ENCODE assay signal across 17 cellular contexts in genomic region chr7:101868191-101868950, GRCh38. TPM values are rescaled to one million over a fixed set of nuclear protein-coding genes. Genes with fewer than 3 reads are reported as not detected.
A peak's percentile ranks its signal among the peaks of the same experiment; 100 is the strongest.
DNase-seq lines count a peak whose midpoint lies in the region; ATAC-seq, FAIRE-seq and TF ChIP-seq lines count a peak whose summit lies in the region.
"Had no signal": no experiment of that assay in that cellular context is flagged by ENCODE, and none has a peak within 500 bp of the region (broad histone marks: within the 10 kb centered on the region; RNA-seq: fewer than 3 reads in every experiment).

No MANE protein-coding gene starts in this region.

- H3K9me1 ChIP-seq in K562 (ENCODE audit: control insufficient read depth, insufficient read depth, low read length) = peaks cover 4% of the 10 kb centered on the region

- TF ChIP-seq POLR2A in K562 (conservative IDR thresholded peaks at IDR 0.05) = no peak

- 64% methylated on average over 11 of the region's 11 CpGs for WGBS in K562 (ENCODE audit: insufficient coverage, low coverage, missing lambda C conversion rate)

- H2AFZ ChIP-seq in K562 (ENCODE audit: low read depth, low read length) = no peak overlapping the region

- CTCF ChIA-PET in HEK293T (lab: Yijun Ruan, JAX) = no interaction called here
- CTCF ChIA-PET in K562 (lab: Yijun Ruan, JAX; ENCODE audit: low intra/inter-chr PET ratio) = no interaction called here
- CTCF ChIA-PET in T-cell (lab: Charles Lee) = interaction anchor here in 1 of 2 donors (0.6 kb wide), 1 partner anchor 21 kb away, joined by 7 read pairs; no protein-coding TSS in a partner anchor

- H3K9ac ChIP-seq in BLaER1 (peak overlapping the region; percentile 58), K562 (ENCODE audit: insufficient read depth in 1 of 2, low read depth in 2 of 2, low read length in 2 of 2) (peak overlapping the region; percentile 21 to 83; a peak in 2 of 4 replicates)

- H3K9me3 Mint-ChIP-seq in neural crest cell (no peaks in the 10 kb centered on the region), T-cell (no peaks in the 10 kb centered on the region)
- H3K9me3 Mint-ChIP-seq: CD4-positive, CD25-positive, alpha-beta regulatory T cell had no signal

- H3K36me3 ChIP-seq in BLaER1 = peaks cover 29% of the 10 kb centered on the region; the same call in 1 of the 2 replicates
- peaks cover 14% of the 10 kb centered on the region; the same call in 2 of the 3 replicates for H3K36me3 ChIP-seq in K562 (ENCODE audit: control insufficient read depth, insufficient read depth, low read length)
- H3K36me3 ChIP-seq: neutrophil, SJCRH30 had no signal

- DNase-seq in HEK293T (ENCODE audit: extremely low spot score) = no peak
- peak in 3 of 4 experiments; percentile 35 to 53 (median 53) for DNase-seq in K562 (ENCODE audit: extremely low read depth in 1 of 4, low spot score in 3 of 4)
- no peak for DNase-seq in neural crest cell (ENCODE audit: low read depth, low spot score)
- no peak for DNase-seq in T-cell
- DNase-seq in NCI-H82 treated with DMSO at 0.1 percent for 48 hours (lab: John Stamatoyannopoulos, UW; ENCODE audit: unreplicated experiment) = no peak
- no peak for DNase-seq in NCI-H2081 (lab: John Stamatoyannopoulos, UW)
- no peak for DNase-seq in HK-2 (ENCODE audit: unreplicated experiment)
- DNase-seq: ACHN; activated T-cell treated with anti-CD3 and anti-CD28 coated beads, Interleukin-2, amount 50 U/mL, for 48 hours; CD4-positive, CD25-positive, alpha-beta regulatory T cell; dermis blood vessel endothelial cell; DMS79; foreskin keratinocyte; NCI-H146; SJCRH30 had no signal

- H3K27me3 Mint-ChIP-seq in neural crest cell (ENCODE audit: low read depth) (no peaks in the 10 kb centered on the region), T-cell (no peaks in the 10 kb centered on the region)
- H3K27me3 Mint-ChIP-seq: CD4-positive, CD25-positive, alpha-beta regulatory T cell had no signal

- in situ Hi-C loops in K562 (cut with MboI) = no loop called here

- H3K27ac Mint-ChIP-seq in neural crest cell (ENCODE audit: unreplicated experiment) (peak overlapping the region; percentile 73), T-cell (no peak overlapping the region)
- H3K27ac Mint-ChIP-seq: CD4-positive, CD25-positive, alpha-beta regulatory T cell had no signal

- H3K4me3 ChIP-seq in BLaER1 (no peak overlapping the region), K562 (no peak overlapping the region)
- H3K4me3 ChIP-seq: SJCRH30 had no signal

- POLR2A ChIA-PET in HEK293T (lab: Yijun Ruan, JAX) (no interaction called here), K562 (lab: Yijun Ruan, JAX) (interaction anchor here (0.9 to 1.7 kb wide), 3 partner anchors 12 to 18 kb away, joined by 3 to 5 read pairs (median 5); no protein-coding TSS in a partner anchor), T-cell (lab: Charles Lee) (no interaction called here)

- H3K4me1 ChIP-seq in BLaER1 (peaks cover 100% of the 10 kb centered on the region), K562 (replicated peaks in 1 of 2; ENCODE audit: control insufficient read depth in 2 of 2, insufficient read depth in 2 of 2, low read length in 2 of 2) (peaks cover 36% of the 10 kb centered on the region in 2 experiments)

- intact Hi-C loops in K562 (cut with micrococcal nuclease) = no loop called here

- no peak overlapping the region for H3K4me3 Mint-ChIP-seq in neural crest cell
- H3K4me3 Mint-ChIP-seq in T-cell = no peak overlapping the region
- H3K4me3 Mint-ChIP-seq: CD4-positive, CD25-positive, alpha-beta regulatory T cell had no signal

- H3K79me2 ChIP-seq in K562 (ENCODE audit: control insufficient read depth, insufficient read depth, low read length) = peaks cover 97% of the 10 kb centered on the region

- peaks cover 43% of the 10 kb centered on the region for H3K4me1 Mint-ChIP-seq in neural crest cell
- peaks cover 31 to 42% (median 38%) of the 10 kb centered on the region in 3 donors for H3K4me1 Mint-ChIP-seq in T-cell

- TF ChIP-seq CTCF in K562 (IDR thresholded peaks at IDR 0.05 in 2 of 3, conservative IDR thresholded peaks at IDR 0.05 in 1 of 3; ENCODE audit: insufficient read depth in 2 of 3, low read depth in 1 of 3, low read length in 3 of 3) (no peak), neural crest cell (conservative IDR thresholded peaks at IDR 0.05) (no peak)

- ATAC-seq in K562 (peak; percentile 10; the same call in 2 of the 3 replicates), T-cell (replicated peaks in 1 of 4) (no peak)
- ATAC-seq: foreskin keratinocyte had no signal

- peak overlapping the region; percentile 75 for H3K27ac ChIP-seq in BLaER1
- H3K27ac ChIP-seq in K562 (ENCODE audit: extremely low read depth, low read depth, low read length) = peak overlapping the region; percentile 4; the same call in 1 of the 3 replicates
- H3K27ac ChIP-seq: foreskin keratinocyte, neutrophil, SJCRH30 had no signal

- BruUV-seq in K562 (replicated peaks; lab: Mats Ljungman, UMichigan) = no TSS peak

- peaks cover 99% of the 10 kb centered on the region for H4K20me1 ChIP-seq in BLaER1
- H4K20me1 ChIP-seq in K562 (replicated peaks; ENCODE audit: control insufficient read depth, insufficient read depth, low read length) = peaks cover 39% of the 10 kb centered on the region

- no peaks in the 10 kb centered on the region for H3K9me3 ChIP-seq in BLaER1
- H3K9me3 ChIP-seq in K562 (replicated peaks; ENCODE audit: control insufficient read depth, insufficient read depth, low read depth, low read length) = no peaks in the 10 kb centered on the region
- H3K9me3 ChIP-seq: neutrophil, SJCRH30 had no signal

- H3K36me3 Mint-ChIP-seq in neural crest cell (ENCODE audit: low read depth) (no peaks in the 10 kb centered on the region), T-cell (peaks cover 10% of the 10 kb centered on the region)

- TF ChIP-seq EP300 in K562 (IDR thresholded peaks at IDR 0.05; ENCODE audit: low read length) = no peak

- no peak for TF ChIP-seq RAD21 in K562 (CRISPR knock-in tag; conservative IDR thresholded peaks at IDR 0.05 in 1 of 2, IDR thresholded peaks at IDR 0.05 in 1 of 2)

- H3K4me2 ChIP-seq in BLaER1 (peak overlapping the region; percentile 99), K562 (ENCODE audit: insufficient read depth, low read length) (no peak overlapping the region; the same call in 1 of the 2 replicates)

- FAIRE-seq in K562 (lab: Jason Lieb, UNC) = peak; percentile 29

- no peaks in the 10 kb centered on the region for H3K27me3 ChIP-seq in BLaER1
- H3K27me3 ChIP-seq in K562 (ENCODE audit: control insufficient read depth in 2 of 2, insufficient read depth in 2 of 2, low read length in 2 of 2) = no peaks in the 10 kb centered on the region
- H3K27me3 ChIP-seq: foreskin keratinocyte, neutrophil, SJCRH30 had no signal

TF ChIP-seq in HEK293T, 16 proteins besides CTCF, POLR2A, EP300 and RAD21:
- no peak for TF ChIP-seq NFRKB (IDR thresholded peaks at IDR 0.05)
- TF ChIP-seq PKNOX1 (IDR thresholded peaks at IDR 0.05) = 0 out of 2 replicates have a peak, but pooled peaks have one; percentile 19

TF ChIP-seq in K562, 482 proteins besides CTCF, POLR2A, EP300 and RAD21 (continues in another document):
- TF ChIP-seq MEIS2 (IDR thresholded peaks at IDR 0.05; ENCODE audit: partially characterized antibody) = peak; percentile 66
- peak; percentile 60 for TF ChIP-seq PKNOX1 (IDR thresholded peaks at IDR 0.05)
- peak in 1 of 2 experiments; percentile 27; a peak in 1 of 4 replicates for TF ChIP-seq TEAD1 (CRISPR knock-in tag; IDR thresholded peaks at IDR 0.05)

RNA-seq across cellular contexts. Expression of gene CUX1, which starts 50.9 kb away (rescaled TPM):
- 271 and 342 TPM in 2 replicates for total RNA-seq in K562 (2011; cell fraction: chromatin; rRNA removed; ENCODE audit: low replicate concordance)
- 121 and 144 TPM in 2 replicates for total RNA-seq in K562 (2011; cell fraction: nucleolus; rRNA removed)
- 169 and 178 TPM in 2 replicates for total RNA-seq in K562 (2011; cell fraction: nucleoplasm; rRNA removed)
- 25.2 and 34.2 TPM in 2 replicates for total RNA-seq in K562 (2014; rRNA removed)
- 33.0 and 41.3 TPM in 2 replicates for total RNA-seq in K562 (2014; rRNA removed; fragmentation: Illumina TruSeq; extraction: Trizol)
- 25.2 and 26.2 TPM in 2 replicates for total RNA-seq in K562 (2015; rRNA removed; fragmentation: Illumina TruSeq; extraction: Trizol)
- 52.9 and 55.3 TPM in 2 replicates for total RNA-seq in K562 (2021)
- 9.6 and 13.0 TPM in 2 replicates for polyA plus RNA-seq in K562 (2011; rRNA removed)
- 9.5 and 20.1 TPM in 2 replicates for polyA plus RNA-seq in K562 (2011; cell fraction: cytosol; rRNA removed)
- polyA plus RNA-seq in K562 (2011; cell fraction: nucleus; rRNA removed) = 8.9 and 14.8 TPM in 2 replicates
- polyA plus RNA-seq in K562 (2012) = 27.5 and 61.2 TPM in 2 replicates
- 31.9 and 32.2 TPM in 2 replicates for polyA plus RNA-seq in K562 (2014; fragmentation: Illumina TruSeq; extraction: Trizol)
- polyA plus RNA-seq in K562 (2014; fragmentation: Nextera tagmentation; extraction: Ambion mirVana) = 1 to 10 TPM; 3.6 to 6.7 TPM
- polyA plus RNA-seq in K562 (2014; rRNA removed) = 21.4 and 24.7 TPM in 2 replicates
- polyA minus RNA-seq in K562 (2011; rRNA and poly(A)+ RNA removed) = 33.4 and 37.2 TPM in 2 replicates
- 13.4 and 20.4 TPM in 2 replicates for polyA minus RNA-seq in K562 (2011; cell fraction: cytosol; rRNA and poly(A)+ RNA removed)
- 30.6 and 60.0 TPM in 2 replicates for polyA minus RNA-seq in K562 (2011; cell fraction: nucleus; rRNA and poly(A)+ RNA removed)
- total RNA-seq in neural crest cell = 56.0 and 60.0 TPM in 2 replicates
- 10 to 100 TPM; 36.9 to 50.2 (median 42.8) TPM for total RNA-seq in T-cell

Comparison
In these comparisons a context has a peak if more than half of its experiments do, and no peak if none do; other contexts are left out.
1. DNase-seq: peak in K562 (3 of 4); none in HEK293T (single experiment), neural crest cell (single experiment), T-cell (0 of 34), NCI-H82 treated with DMSO at 0.1 percent for 48 hours (single experiment), NCI-H2081 (0 of 2) and HK-2 (single experiment).